ENCODE assay signal across 8 cellular contexts in genomic region chr2:177552414-177553175, GRCh38.
DNase-seq lines count a peak whose midpoint lies in the region; ATAC-seq and TF ChIP-seq lines count a peak whose summit lies in the region.

No MANE protein-coding gene starts in this region.

- H2AFZ ChIP-seq in osteoblast (ENCODE audit: low read length), result peak overlapping the region; percentile 96

- H3K36me3 Mint-ChIP-seq in activated naive CD8-positive, alpha-beta T cell treated with anti-CD3 and anti-CD28 coated beads for 36 hours, result peaks cover 2% of the 10 kb centered on the region

- no peak for TF ChIP-seq POLR2A in testis (IDR thresholded peaks at IDR 0.05)

- H3K9me3 Mint-ChIP-seq in activated naive CD8-positive, alpha-beta T cell treated with anti-CD3 and anti-CD28 coated beads for 36 hours, result no peaks in the 10 kb centered on the region

- H3K27ac Mint-ChIP-seq in activated naive CD8-positive, alpha-beta T cell treated with anti-CD3 and anti-CD28 coated beads for 36 hours, result peak overlapping the region; percentile 98

- H3K4me1 ChIP-seq in osteoblast (ENCODE audit: insufficient read depth, low read length), result peaks cover 7% of the 10 kb centered on the region
- peaks cover 8% of the 10 kb centered on the region for H3K4me1 ChIP-seq in testis

- TF ChIP-seq CTCF in GM10266 (IDR thresholded peaks at IDR 0.05; ENCODE audit: control insufficient read depth, insufficient read depth, low read depth, missing control alignments) (no peak), osteoblast (IDR thresholded peaks at IDR 0.05; ENCODE audit: extremely low read depth, low read depth, low read length) (no peak), testis (IDR thresholded peaks at IDR 0.05) (no peak)

- H3K4me3 Mint-ChIP-seq in activated naive CD8-positive, alpha-beta T cell treated with anti-CD3 and anti-CD28 coated beads for 36 hours, result peak overlapping the region; percentile 91

- intact Hi-C loops in head of caudate nucleus (cut with DNase I) (loop anchor here (2.0 kb wide), 1 partner anchor 66 kb away; a partner anchor contains a TSS), testis (cut with DNase I; ENCODE audit: low total_unique reads) (no loop called here)

- 1% methylated on average over 24 to 60 of the region's 65 CpGs for WGBS in testis, 2 donors

- no peaks in the 10 kb centered on the region for H4K20me1 ChIP-seq in osteoblast (ENCODE audit: insufficient read depth, low read length)

- H3K4me3 ChIP-seq in osteoblast (ENCODE audit: insufficient read depth, low read length) (peak overlapping the region; percentile 80), testis (peak overlapping the region; percentile 84 to 94)

- H3K27ac ChIP-seq in osteoblast (ENCODE audit: low read depth, low read length) (peak overlapping the region; percentile 100), testis (peak overlapping the region; percentile 93 to 97)

- no peaks in the 10 kb centered on the region for H3K79me2 ChIP-seq in osteoblast (ENCODE audit: insufficient read depth, low read length)

- no peaks in the 10 kb centered on the region for H3K27me3 ChIP-seq in osteoblast (ENCODE audit: insufficient read depth, low read length)
- no peaks in the 10 kb centered on the region for H3K27me3 ChIP-seq in testis

- H3K4me2 ChIP-seq in osteoblast (ENCODE audit: insufficient read depth, low read length), result peak overlapping the region; percentile 88

- DNase-seq in GM10266 (ENCODE audit: extremely low spot score), result peak; percentile 82
- DNase-seq in NCI-H1092 treated with DMSO at 0.1 percent for 48 hours (lab: John Stamatoyannopoulos, UW), result peak; percentile 84
- DNase-seq in SKM-1 (lab: John Stamatoyannopoulos, UW; ENCODE audit: unreplicated experiment), result peak; percentile 77
- peak; percentile 87 for DNase-seq in activated naive CD8-positive, alpha-beta T cell treated with anti-CD3 and anti-CD28 coated beads for 36 hours
- peak; percentile 84 to 95 (median 91) for DNase-seq in head of caudate nucleus
- DNase-seq in osteoblast (ENCODE audit: insufficient read length, low spot score, missing footprints), result peak; percentile 93
- DNase-seq in testis, result peak; percentile 94

- H3K9me3 ChIP-seq in osteoblast (ENCODE audit: low read depth, low read length), result no peaks in the 10 kb centered on the region
- no peaks in the 10 kb centered on the region for H3K9me3 ChIP-seq in testis

- no peaks in the 10 kb centered on the region for H3K27me3 Mint-ChIP-seq in activated naive CD8-positive, alpha-beta T cell treated with anti-CD3 and anti-CD28 coated beads for 36 hours

- H3K36me3 ChIP-seq in osteoblast (ENCODE audit: insufficient read depth, low read length), result no peaks in the 10 kb centered on the region
- H3K36me3 ChIP-seq in testis (ENCODE audit: low read depth, missing control alignments), result no peaks in the 10 kb centered on the region

- peak; percentile 92 for ATAC-seq in HG02623 (IDR thresholded peaks at IDR 0.05; ENCODE audit: unreplicated experiment)

- H3K4me1 Mint-ChIP-seq in activated naive CD8-positive, alpha-beta T cell treated with anti-CD3 and anti-CD28 coated beads for 36 hours, result peaks cover 6% of the 10 kb centered on the region

Comparison
In these comparisons a context has a peak if more than half of its experiments do, and no peak if none do; other contexts are left out.
1. Peak in every context shown above with its lines: DNase-seq, ATAC-seq, H3K4me3 ChIP-seq and H3K27ac ChIP-seq.